ENCODE assay signal across 23 cellular contexts in genomic region chr13:73001971-73002370, GRCh38.
"Had no signal": no experiment of that assay in that cellular context is flagged by ENCODE, and none has a peak within 500 bp of the region (broad histone marks: within the 10 kb centered on the region; RNA-seq: fewer than 3 reads in every experiment).

No MANE protein-coding gene starts in this region.

- H3K9me3 ChIP-seq: body of pancreas, left lung had no signal

- H3K27ac ChIP-seq: body of pancreas, left lung, WERI-Rb-1 had no signal

- DNase-seq: activated CD4-positive, alpha-beta T cell treated with anti-CD3 and anti-CD28 coated beads, Interleukin-2, amount 10 ng/mL, durations not matched to agents 7 days and 5 days; activated CD4-positive, CD25-positive, alpha-beta regulatory T cell treated with anti-CD3 and anti-CD28 coated beads, Interleukin-2, amount 50 U/mL, for 72 hours; activated CD8-positive, alpha-beta memory T cell treated with anti-CD3 and anti-CD28 coated beads, Interleukin-2, amount 10 ng/mL, durations not matched to agents 7 days and 5 days; activated CD8-positive, alpha-beta T cell treated with anti-CD3 and anti-CD28 coated beads for 36 hours; activated gamma-delta T cell; activated naive CD4-positive, alpha-beta T cell treated with anti-CD3 and anti-CD28 coated beads, Interleukin-2, amount 50 U/mL, for 16 hours; activated naive CD8-positive, alpha-beta T cell treated with anti-CD3 and anti-CD28 coated beads, Interleukin-2, amount 50 U/mL, for 24 hours; activated T-cell treated with anti-CD3 and anti-CD28 coated beads for 4 hours; body of pancreas; effector CD4-positive, alpha-beta T cell; erythroblast; foreskin fibroblast; immature natural killer cell; left lung; naive thymus-derived CD4-positive, alpha-beta T cell; occipital lobe; small intestine; stimulated activated CD4-positive, alpha-beta T cell treated with anti-CD3 and anti-CD28 coated beads, Interleukin-15, amount 100 ng/mL, for 24 hours; trophoblast cell; WERI-Rb-1 had no signal

- ATAC-seq: activated CD8-positive, alpha-beta memory T cell treated with anti-CD3 and anti-CD28 coated beads, Interleukin-2, amount 10 ng/mL, durations not matched to agents 7 days and 5 days; activated CD8-positive, alpha-beta T cell treated with anti-CD3 and anti-CD28 coated beads for 36 hours; activated naive CD8-positive, alpha-beta T cell treated with anti-CD3 and anti-CD28 coated beads, Interleukin-2, amount 50 U/mL, for 24 hours; body of pancreas; left lung; naive thymus-derived CD4-positive, alpha-beta T cell; sciatic nerve; stimulated activated memory B cell treated with anti-CD40 and anti-IgM and Interleukin-4, amounts not matched to agents 10 μg/mL and 1 μg/mL and 100 μg/mL, for 72 hours had no signal

- H3K36me3 ChIP-seq: WERI-Rb-1 had no signal

- H3K4me3 ChIP-seq: body of pancreas, left lung, lung had no signal

- H3K4me1 ChIP-seq: left lung had no signal
